In the genomic region with DNA sequence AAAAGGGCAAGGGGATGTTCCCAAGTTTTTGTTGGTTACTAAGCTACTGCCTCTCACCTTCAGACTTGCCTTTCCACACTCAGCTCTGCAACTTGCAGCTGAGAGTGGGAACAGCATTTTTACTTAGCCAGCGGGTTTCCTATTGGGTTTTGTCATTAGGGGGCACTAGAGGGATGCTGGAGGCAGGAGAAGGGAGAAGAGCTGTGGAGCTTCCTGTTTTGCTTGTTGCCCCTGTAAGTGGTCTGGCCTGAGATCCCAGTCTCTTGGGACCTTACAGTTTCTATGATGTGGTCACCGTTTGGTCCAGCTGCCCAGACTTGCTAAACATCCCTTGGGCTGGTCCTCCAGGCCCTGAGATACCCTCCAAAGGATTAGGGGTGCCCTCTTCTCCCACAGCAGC, we compare ENCODE assay signal across 17 cellular contexts.
DNase-seq lines count a peak whose midpoint lies in the region; ATAC-seq, FAIRE-seq and TF ChIP-seq lines count a peak whose summit lies in the region.
"Had no signal": no experiment of that assay in that cellular context is flagged by ENCODE, and none has a peak within 500 bp of the region (broad histone marks: within the 10 kb centered on the region; RNA-seq: fewer than 3 reads in every experiment).

No MANE protein-coding gene starts in this region.

- peaks cover 4% of the 10 kb centered on the region for H3K27me3 ChIP-seq in bronchial epithelial cell (ENCODE audit: control insufficient read depth, insufficient read depth, low read length)
- H3K27me3 ChIP-seq in stomach = peaks cover 0 to 46% (median 0%) of the 10 kb centered on the region in 3 donors
- H3K27me3 ChIP-seq in CD8-positive, alpha-beta memory T cell (ENCODE audit: insufficient read depth, low read length, poor library complexity, severe bottlenecking) = no peaks in the 10 kb centered on the region

- no peak for TF ChIP-seq EP300 in stomach (IDR thresholded peaks at IDR 0.05)

- peaks cover 22 to 55% of the 10 kb centered on the region in 2 donors for H3K27me3 Mint-ChIP-seq in CD8-positive, alpha-beta memory T cell

- CTCF ChIA-PET in CD8-positive, alpha-beta memory T cell (lab: Charles Lee) = no interaction called here

- no peak for FAIRE-seq in bronchial epithelial cell (lab: Jason Lieb, UNC)

- peaks cover 5 to 20% (median 12%) of the 10 kb centered on the region in 5 donors for H3K9me3 Mint-ChIP-seq in CD8-positive, alpha-beta memory T cell

- ATAC-seq in HG03432 (IDR thresholded peaks at IDR 0.05; ENCODE audit: unreplicated experiment) = no peak

- H3K4me3 Mint-ChIP-seq in CD8-positive, alpha-beta memory T cell = no peak overlapping the region
- H3K4me3 Mint-ChIP-seq: activated T-helper 1 cell treated with anti-CD3 and anti-CD28 coated beads, Interleukin-12 subunit alpha, Interleukin-12 subunit beta, Interleukin-2, Interleukin-4 antibody, amounts not matched to agents 30 ng/mL and 10 ng/mL and 1 ng/mL, durations not matched to agents 14 hours and 24 hours and 36 hours; CD14-positive monocyte; immature natural killer cell had no signal

- H3K36me3 ChIP-seq in bronchial epithelial cell (ENCODE audit: control insufficient read depth, insufficient read depth, low read length) (no peaks in the 10 kb centered on the region), stomach (no peaks in the 10 kb centered on the region)
- no peaks in the 10 kb centered on the region for H3K36me3 ChIP-seq in CD8-positive, alpha-beta memory T cell (ENCODE audit: insufficient read depth, low read length)
- H3K36me3 ChIP-seq: neutrophil had no signal

- H3K4me1 ChIP-seq in stomach = no peaks in the 10 kb centered on the region
- H3K4me1 ChIP-seq in CD8-positive, alpha-beta memory T cell (ENCODE audit: insufficient read depth, low read length) = no peaks in the 10 kb centered on the region

- H3K27ac ChIP-seq in stomach = no peak overlapping the region
- H3K27ac ChIP-seq in CD8-positive, alpha-beta memory T cell (ENCODE audit: low read depth, low read length) = no peak overlapping the region
- H3K27ac ChIP-seq: neutrophil had no signal

- POLR2A ChIA-PET in CD8-positive, alpha-beta memory T cell (lab: Charles Lee) = no interaction called here

- 26 to 30% (median 29%) methylated on average over 2 of the region's 2 CpGs for WGBS in stomach, 5 donors

- intact Hi-C loops in stomach (cut with DNase I; ENCODE audit: low total_unique reads) = no loop called here

- H3K9me3 ChIP-seq in stomach = peaks cover 0 to 15% (median 10%) of the 10 kb centered on the region in 4 donors
- H3K9me3 ChIP-seq in CD8-positive, alpha-beta memory T cell (ENCODE audit: low read length) = no peaks in the 10 kb centered on the region
- H3K9me3 ChIP-seq: neutrophil had no signal

- H3K4me1 Mint-ChIP-seq in CD8-positive, alpha-beta memory T cell = no peaks in the 10 kb centered on the region
- H3K4me1 Mint-ChIP-seq: CD14-positive monocyte, immature natural killer cell had no signal

- H3K27ac Mint-ChIP-seq in CD8-positive, alpha-beta memory T cell = no peak overlapping the region
- H3K27ac Mint-ChIP-seq: activated T-helper 1 cell treated with anti-CD3 and anti-CD28 coated beads, Interleukin-12 subunit alpha, Interleukin-12 subunit beta, Interleukin-2, Interleukin-4 antibody, amounts not matched to agents 30 ng/mL and 10 ng/mL and 1 ng/mL, durations not matched to agents 14 hours and 24 hours and 36 hours; CD14-positive monocyte; immature natural killer cell had no signal

- no peak for TF ChIP-seq POLR2A in stomach (IDR thresholded peaks at IDR 0.05)

- H3K36me3 Mint-ChIP-seq in CD8-positive, alpha-beta memory T cell = peaks cover 0 to 4% (median 0%) of the 10 kb centered on the region in 3 donors
- H3K36me3 Mint-ChIP-seq: CD14-positive monocyte had no signal

- TF ChIP-seq CTCF in GM12864 (IDR thresholded peaks at IDR 0.05; ENCODE audit: low read depth, low read length, missing control alignments) (peak; percentile 46), bronchial epithelial cell (IDR thresholded peaks at IDR 0.05; ENCODE audit: insufficient read depth, low read length, severe bottlenecking) (peak; percentile 39), stomach (IDR thresholded peaks at IDR 0.05) (no peak)

- no peak overlapping the region for H3K4me3 ChIP-seq in GM12864 (ENCODE audit: low read depth, low read length)
- H3K4me3 ChIP-seq in bronchial epithelial cell (ENCODE audit: low read depth, low read length) = no peak overlapping the region
- H3K4me3 ChIP-seq in stomach = no peak overlapping the region
- no peak overlapping the region for H3K4me3 ChIP-seq in CD8-positive, alpha-beta memory T cell (ENCODE audit: low read length)

- DNase-seq in GM12864 (ENCODE audit: low read depth) = no peak
- peak; percentile 8 for DNase-seq in NCI-H146 treated with DMSO at 0.1 percent for 48 hours (lab: John Stamatoyannopoulos, UW; ENCODE audit: unreplicated experiment)
- DNase-seq in bronchial epithelial cell (ENCODE audit: low read depth) = peak; percentile 29
- DNase-seq in kidney tubule cell (ENCODE audit: low spot score) = peak; percentile 42
- DNase-seq in NCI-H1436 (lab: John Stamatoyannopoulos, UW) = no peak
- no peak for DNase-seq in stomach
- DNase-seq in CD8-positive, alpha-beta memory T cell = no peak
- DNase-seq: activated CD4-positive, alpha-beta T cell treated with anti-CD3 and anti-CD28 coated beads for 4 hours; erythroblast; immature natural killer cell; KG1; NCI-H524; stimulated activated CD4-positive, alpha-beta T cell treated with anti-CD3 and anti-CD28 coated beads, Interleukin-15, amount 100 ng/mL, for 24 hours had no signal

Comparison
In these comparisons a context has a peak if more than half of its experiments do, and no peak if none do; other contexts are left out.
1. DNase-seq: peak in NCI-H146 treated with DMSO at 0.1 percent for 48 hours (single experiment), bronchial epithelial cell (single experiment) and kidney tubule cell (single experiment); none in GM12864 (single experiment), NCI-H1436 (single experiment), stomach (single experiment) and CD8-positive, alpha-beta memory T cell (0 of 5).
2. CTCF ChIP-seq: peak in GM12864 (single experiment) and bronchial epithelial cell (single experiment); none in stomach (0 of 7).